In the genomic region with DNA sequence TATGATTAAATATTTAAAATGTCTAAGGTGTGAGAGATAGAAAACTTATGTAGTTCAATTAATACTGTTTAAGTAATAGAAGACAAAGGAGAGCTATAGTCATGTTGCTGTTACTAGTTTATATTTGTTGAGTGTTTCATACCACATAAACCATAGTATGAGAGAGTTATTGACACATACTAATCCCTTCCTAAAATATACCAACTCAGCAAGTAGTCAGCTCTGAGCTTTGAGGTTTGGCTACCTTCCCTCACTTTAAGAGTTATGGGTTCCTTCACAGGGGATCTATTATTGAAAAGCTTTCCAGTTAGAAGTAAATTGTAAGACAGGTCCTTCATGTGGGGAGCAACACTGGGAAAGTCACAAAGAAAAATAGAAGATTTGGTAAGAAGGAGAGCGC, we compare ENCODE assay signal across 30 cellular contexts.
"Had no signal": no experiment of that assay in that cellular context is flagged by ENCODE, and none has a peak within 500 bp of the region (broad histone marks: within the 10 kb centered on the region; RNA-seq: fewer than 3 reads in every experiment).

No MANE protein-coding gene starts in this region.

- H3K4me1 ChIP-seq: colonic mucosa, gastroesophageal sphincter, pancreas, psoas muscle, right atrium auricular region, suprapubic skin had no signal

- H3K4me3 Mint-ChIP-seq: activated CD4-positive, alpha-beta memory T cell treated with anti-CD3 and anti-CD28 coated beads, Interleukin-2, amount 10 ng/mL, durations not matched to agents 7 days and 5 days; activated CD4-positive, alpha-beta T cell treated with anti-CD3 and anti-CD28 coated beads, Interleukin-2, amount 10 ng/mL, durations not matched to agents 24 days and 14 days; activated CD8-positive, alpha-beta memory T cell treated with anti-CD3 and anti-CD28 coated beads, Interleukin-2, amount 10 ng/mL, durations not matched to agents 7 days and 5 days; activated T-helper 1 cell treated with anti-CD3 and anti-CD28 coated beads, Interleukin-12 subunit alpha, Interleukin-12 subunit beta, Interleukin-2, Interleukin-4 antibody, amounts not matched to agents 30 ng/mL and 10 ng/mL and 1 ng/mL, durations not matched to agents 14 hours and 24 hours and 36 hours; effector memory CD8-positive, alpha-beta T cell; memory B cell; nephron; stimulated activated effector memory CD8-positive, alpha-beta T cell treated with anti-CD3 and anti-CD28 coated beads, Interleukin-12 subunit alpha, Interleukin-12 subunit beta, amount 100 ng/mL, for 72 hours; stimulated activated naive CD8-positive, alpha-beta T cell treated with anti-CD3 and anti-CD28 coated beads, Interleukin-15, amount 100 ng/mL, for 72 hours; T-helper 1 cell treated with Interleukin-12 subunit alpha and Interleukin-12 subunit beta and Interleukin-4 antibody, amounts not matched to agents 30 μg/mL and 1 μg/mL, for 36 hours had no signal

- H3K4me1 Mint-ChIP-seq: activated CD4-positive, alpha-beta memory T cell treated with anti-CD3 and anti-CD28 coated beads, Interleukin-2, amount 10 ng/mL, durations not matched to agents 7 days and 5 days; activated CD4-positive, alpha-beta T cell treated with anti-CD3 and anti-CD28 coated beads, Interleukin-2, amount 10 ng/mL, durations not matched to agents 24 days and 14 days; activated CD8-positive, alpha-beta memory T cell treated with anti-CD3 and anti-CD28 coated beads, Interleukin-2, amount 10 ng/mL, durations not matched to agents 7 days and 5 days; stimulated activated effector memory CD8-positive, alpha-beta T cell treated with anti-CD3 and anti-CD28 coated beads, Interleukin-12 subunit alpha, Interleukin-12 subunit beta, amount 100 ng/mL, for 72 hours; stimulated activated naive CD8-positive, alpha-beta T cell treated with anti-CD3 and anti-CD28 coated beads, Interleukin-15, amount 100 ng/mL, for 72 hours had no signal

- H3K27ac ChIP-seq: colonic mucosa, dorsolateral prefrontal cortex, gastroesophageal sphincter, neutrophil, pancreas, psoas muscle, right atrium auricular region, skin epidermis, suprapubic skin, tibial nerve had no signal

- H3K36me3 ChIP-seq: colonic mucosa, gastroesophageal sphincter, neutrophil, pancreas, right atrium auricular region, suprapubic skin, tibial nerve had no signal

- H3K27me3 Mint-ChIP-seq: activated CD4-positive, alpha-beta memory T cell treated with anti-CD3 and anti-CD28 coated beads, Interleukin-2, amount 10 ng/mL, durations not matched to agents 7 days and 5 days; activated CD8-positive, alpha-beta memory T cell treated with anti-CD3 and anti-CD28 coated beads, Interleukin-2, amount 10 ng/mL, durations not matched to agents 7 days and 5 days had no signal

- DNase-seq: activated CD4-positive, alpha-beta memory T cell treated with anti-CD3 and anti-CD28 coated beads, Interleukin-2, amount 10 ng/mL, durations not matched to agents 7 days and 5 days; activated CD4-positive, alpha-beta T cell treated with anti-CD3 and anti-CD28 coated beads, Interleukin-2, amount 10 ng/mL, durations not matched to agents 24 days and 14 days; activated CD8-positive, alpha-beta memory T cell treated with anti-CD3 and anti-CD28 coated beads, Interleukin-2, amount 10 ng/mL, durations not matched to agents 7 days and 5 days; activated gamma-delta T cell treated with Interleukin-2 at 50 U/mL for 16 hours; activated T-cell treated with anti-CD3 and anti-CD28 coated beads for 4 hours; aorta; colonic mucosa; dorsolateral prefrontal cortex; effector memory CD8-positive, alpha-beta T cell; head of caudate nucleus; islet precursor cell; left cardiac atrium; pancreas; psoas muscle; stimulated activated CD4-positive, alpha-beta T cell treated with anti-CD3 and anti-CD28 coated beads, Interleukin-1b, Interleukin-23, amount 100 ng/mL, for 48 hours; stimulated activated naive CD8-positive, alpha-beta T cell treated with anti-CD3 and anti-CD28 coated beads, Interleukin-15, amount 100 ng/mL, for 72 hours; T1000 had no signal

- H3K4me3 ChIP-seq: colonic mucosa, dorsolateral prefrontal cortex, gastroesophageal sphincter, pancreas, psoas muscle, right atrium auricular region, skin epidermis, suprapubic skin, tibial nerve had no signal

- H3K36me3 Mint-ChIP-seq: activated CD8-positive, alpha-beta memory T cell treated with anti-CD3 and anti-CD28 coated beads, Interleukin-2, amount 10 ng/mL, durations not matched to agents 7 days and 5 days; activated naive CD4-positive, alpha-beta T cell treated with anti-CD3 and anti-CD28 coated beads, Interleukin-2, amount 50 U/mL, for 72 hours; memory B cell; stimulated activated effector memory CD8-positive, alpha-beta T cell treated with anti-CD3 and anti-CD28 coated beads, Interleukin-12 subunit alpha, Interleukin-12 subunit beta, amount 100 ng/mL, for 72 hours had no signal

- H3K27ac Mint-ChIP-seq: activated CD4-positive, alpha-beta memory T cell treated with anti-CD3 and anti-CD28 coated beads, Interleukin-2, amount 10 ng/mL, durations not matched to agents 7 days and 5 days; activated CD4-positive, alpha-beta T cell treated with anti-CD3 and anti-CD28 coated beads, Interleukin-2, amount 10 ng/mL, durations not matched to agents 24 days and 14 days; activated CD8-positive, alpha-beta memory T cell treated with anti-CD3 and anti-CD28 coated beads, Interleukin-2, amount 10 ng/mL, durations not matched to agents 7 days and 5 days; activated naive CD4-positive, alpha-beta T cell treated with anti-CD3 and anti-CD28 coated beads, Interleukin-2, amount 50 U/mL, for 72 hours; activated T-helper 1 cell treated with anti-CD3 and anti-CD28 coated beads, Interleukin-12 subunit alpha, Interleukin-12 subunit beta, Interleukin-2, Interleukin-4 antibody, amounts not matched to agents 30 ng/mL and 10 ng/mL and 1 ng/mL, durations not matched to agents 14 hours and 24 hours and 36 hours; effector memory CD8-positive, alpha-beta T cell; memory B cell; nephron; stimulated activated effector memory CD8-positive, alpha-beta T cell treated with anti-CD3 and anti-CD28 coated beads, Interleukin-12 subunit alpha, Interleukin-12 subunit beta, amount 100 ng/mL, for 72 hours; stimulated activated naive CD8-positive, alpha-beta T cell treated with anti-CD3 and anti-CD28 coated beads, Interleukin-15, amount 100 ng/mL, for 72 hours; T-helper 1 cell treated with Interleukin-12 subunit alpha and Interleukin-12 subunit beta and Interleukin-4 antibody, amounts not matched to agents 30 μg/mL and 1 μg/mL, for 36 hours had no signal

- H3K9me3 ChIP-seq: colonic mucosa, gastroesophageal sphincter, neutrophil, pancreas, psoas muscle, right atrium auricular region, suprapubic skin, tibial nerve had no signal

- H3K27me3 ChIP-seq: colonic mucosa, dorsolateral prefrontal cortex, gastroesophageal sphincter, neutrophil, pancreas, right atrium auricular region, suprapubic skin, tibial nerve had no signal

- H3K9me3 Mint-ChIP-seq: activated CD4-positive, alpha-beta memory T cell treated with anti-CD3 and anti-CD28 coated beads, Interleukin-2, amount 10 ng/mL, durations not matched to agents 7 days and 5 days; activated CD4-positive, alpha-beta T cell treated with anti-CD3 and anti-CD28 coated beads, Interleukin-2, amount 10 ng/mL, durations not matched to agents 24 days and 14 days; activated T-helper 1 cell treated with anti-CD3 and anti-CD28 coated beads, Interleukin-12 subunit alpha, Interleukin-12 subunit beta, Interleukin-2, Interleukin-4 antibody, amounts not matched to agents 30 ng/mL and 10 ng/mL and 1 ng/mL, durations not matched to agents 14 hours and 24 hours and 36 hours; effector memory CD8-positive, alpha-beta T cell; memory B cell; stimulated activated effector memory CD8-positive, alpha-beta T cell treated with anti-CD3 and anti-CD28 coated beads, Interleukin-12 subunit alpha, Interleukin-12 subunit beta, amount 100 ng/mL, for 72 hours; T-helper 1 cell treated with Interleukin-12 subunit alpha and Interleukin-12 subunit beta and Interleukin-4 antibody, amounts not matched to agents 30 μg/mL and 1 μg/mL, for 36 hours had no signal

- ATAC-seq: activated CD8-positive, alpha-beta memory T cell treated with anti-CD3 and anti-CD28 coated beads, Interleukin-2, amount 10 ng/mL, durations not matched to agents 7 days and 5 days; activated naive CD4-positive, alpha-beta T cell treated with anti-CD3 and anti-CD28 coated beads, Interleukin-2, amount 50 U/mL, for 72 hours; effector memory CD8-positive, alpha-beta T cell; esophagus mucosa; gastroesophageal sphincter; left cardiac atrium; pancreas; psoas muscle; stimulated activated effector memory CD8-positive, alpha-beta T cell treated with anti-CD3 and anti-CD28 coated beads, Interleukin-12 subunit alpha, Interleukin-12 subunit beta, amount 100 ng/mL, for 72 hours; stimulated activated naive CD8-positive, alpha-beta T cell treated with anti-CD3 and anti-CD28 coated beads, Interleukin-15, amount 100 ng/mL, for 72 hours had no signal
